9 cellular contexts compared by ENCODE assay signal in genomic region chr1:109485001-109485400, GRCh38. TPM values are rescaled to one million over a fixed set of nuclear protein-coding genes. Genes with fewer than 3 reads are reported as not detected.
A peak's percentile ranks its signal among the peaks of the same experiment; 100 is the strongest.
DNase-seq lines count a peak whose midpoint lies in the region; ATAC-seq and TF ChIP-seq lines count a peak whose summit lies in the region.
"Had no signal": no experiment of that assay in that cellular context is flagged by ENCODE, and none has a peak within 500 bp of the region (broad histone marks: within the 10 kb centered on the region; RNA-seq: fewer than 3 reads in every experiment).

No MANE protein-coding gene starts in this region.

- no peaks in the 10 kb centered on the region; the same call in 2 of the 3 replicates for H3K9me3 Mint-ChIP-seq in GM23338
- H3K9me3 Mint-ChIP-seq in activated CD8-positive, alpha-beta T cell treated with anti-CD3 and anti-CD28 coated beads for 36 hours, result no peaks in the 10 kb centered on the region

- H3K9me3 ChIP-seq in AG04450 (ENCODE audit: control insufficient read depth, insufficient read depth, low read length) (no peaks in the 10 kb centered on the region; the same call in 1 of the 2 replicates), iPS-20b (ENCODE audit: insufficient read depth, low read depth, low read length) (no peaks in the 10 kb centered on the region)
- no peaks in the 10 kb centered on the region for H3K9me3 ChIP-seq in effector memory CD4-positive, alpha-beta T cell (ENCODE audit: control insufficient read depth, low read length)

- peaks cover 8% of the 10 kb centered on the region; the same call in 1 of the 2 replicates for H3F3A ChIP-seq in GM23338 (replicated peaks; ENCODE audit: low read depth)

- no peaks in the 10 kb centered on the region for H3K9me2 ChIP-seq in GM23338 (ENCODE audit: insufficient read depth)

- H3K4me1 Mint-ChIP-seq in GM23338, result peaks cover 17% of the 10 kb centered on the region
- peaks cover 30% of the 10 kb centered on the region for H3K4me1 Mint-ChIP-seq in activated CD8-positive, alpha-beta T cell treated with anti-CD3 and anti-CD28 coated beads for 36 hours (ENCODE audit: low read depth)

- H3K4me1 ChIP-seq in GM23338 (ENCODE audit: insufficient read depth) (peaks cover 15% of the 10 kb centered on the region), iPS-20b (ENCODE audit: insufficient read depth, low read length) (peaks cover 8% of the 10 kb centered on the region; the same call in 1 of the 2 replicates)
- H3K4me1 ChIP-seq in effector memory CD4-positive, alpha-beta T cell (ENCODE audit: control insufficient read depth, insufficient read depth, low read length, poor library complexity, severe bottlenecking), result peaks cover 17% of the 10 kb centered on the region

- H3K36me3 ChIP-seq in GM23338 (ENCODE audit: insufficient read depth) (no peaks in the 10 kb centered on the region), iPS-20b (ENCODE audit: insufficient read depth, low read depth, low read length) (peaks cover 26% of the 10 kb centered on the region)
- H3K36me3 ChIP-seq in effector memory CD4-positive, alpha-beta T cell (ENCODE audit: control insufficient read depth, insufficient read depth, low read length), result peaks cover 23% of the 10 kb centered on the region

- CTCF ChIA-PET in AG04450 (lab: Charles Lee), result interaction anchor here (2.2 to 37.0 kb wide), 3 partner anchors 8 to 49 kb away, joined by 12 to 1351 read pairs (median 19); partner anchors contain the start of gene GPR61
- CTCF ChIA-PET in activated CD8-positive, alpha-beta T cell treated with anti-CD3 and anti-CD28 coated beads for 36 hours (lab: Charles Lee), result interaction anchor here (2.7 to 40.7 kb wide), 3 partner anchors 8 to 47 kb away, joined by 15 to 1390 read pairs (median 71); partner anchors contain the start of genes CYB561D1 and GPR61

- intact Hi-C loops in activated CD8-positive, alpha-beta T cell treated with anti-CD3 and anti-CD28 coated beads for 36 hours (cut with micrococcal nuclease), result no loop called here

- TF ChIP-seq CTCF in AG04450 (IDR thresholded peaks at IDR 0.05; ENCODE audit: low read depth, low read length) (no peak), GM23338 (conservative IDR thresholded peaks at IDR 0.05; ENCODE audit: low read depth in 2 of 2) (no peak)
- TF ChIP-seq CTCF in activated CD8-positive, alpha-beta T cell treated with anti-CD3 and anti-CD28 coated beads for 36 hours (IDR thresholded peaks at IDR 0.05), result no peak

- peak overlapping the region; percentile 91 for H2AFZ ChIP-seq in GM23338

- H3K9ac ChIP-seq in iPS-20b (ENCODE audit: low read depth, low read length), result peak overlapping the region; percentile 93; the same call in 1 of the 2 replicates

- H4K20me1 ChIP-seq in GM23338 (replicated peaks; ENCODE audit: insufficient read depth), result no peaks in the 10 kb centered on the region

- DNase-seq in AG04450 (ENCODE audit: low read depth, low spot score), result no peak
- peak; percentile 39 for DNase-seq in GM23338 (ENCODE audit: low spot score)
- no peak for DNase-seq in activated CD8-positive, alpha-beta T cell treated with anti-CD3 and anti-CD28 coated beads for 36 hours
- no peak for DNase-seq in retina
- no peak for DNase-seq in GDM1 (lab: John Stamatoyannopoulos, UW)
- no peak for DNase-seq in HuH-7 (ENCODE audit: low spot score)
- DNase-seq in effector memory CD4-positive, alpha-beta T cell, result no peak
- DNase-seq: NCI-H2081 treated with DMSO at 0.1 percent for 48 hours had no signal

- H3K4me2 ChIP-seq in GM23338, result peak overlapping the region; percentile 100

- H3K27ac ChIP-seq in AG04450 (ENCODE audit: low read depth, low read length) (no peak overlapping the region), GM23338 (ENCODE audit: low read depth) (peak overlapping the region; percentile 85; the same call in 1 of the 2 replicates), iPS-20b (ENCODE audit: low read length) (no peak overlapping the region)
- no peak overlapping the region for H3K27ac ChIP-seq in effector memory CD4-positive, alpha-beta T cell (ENCODE audit: insufficient read depth, low read length, poor library complexity, severe bottlenecking)

- peaks cover 11% of the 10 kb centered on the region for H3K27me3 Mint-ChIP-seq in GM23338 (ENCODE audit: insufficient read depth, low read depth, poor library complexity)
- no peaks in the 10 kb centered on the region for H3K27me3 Mint-ChIP-seq in activated CD8-positive, alpha-beta T cell treated with anti-CD3 and anti-CD28 coated beads for 36 hours

- H3K4me3 Mint-ChIP-seq in GM23338, result peak overlapping the region; percentile 85
- peak overlapping the region; percentile 91 for H3K4me3 Mint-ChIP-seq in activated CD8-positive, alpha-beta T cell treated with anti-CD3 and anti-CD28 coated beads for 36 hours

- H3K27me3 ChIP-seq in AG04450 (ENCODE audit: control insufficient read depth, insufficient read depth, low read length) (peaks cover 13% of the 10 kb centered on the region), GM23338 (ENCODE audit: insufficient read depth) (peaks cover 10% of the 10 kb centered on the region; the same call in 1 of the 2 replicates), iPS-20b (ENCODE audit: insufficient read depth, low read length) (peaks cover 10% of the 10 kb centered on the region)
- H3K27me3 ChIP-seq in effector memory CD4-positive, alpha-beta T cell (replicated peaks; ENCODE audit: control insufficient read depth, insufficient read depth, low read length, poor library complexity, severe bottlenecking), result no peaks in the 10 kb centered on the region

- POLR2A ChIA-PET in AG04450 (lab: Yijun Ruan, JAX), result interaction anchor here (0.6 to 1.0 kb wide), 2 partner anchors 27 to 71 kb away, joined by 4 to 6 read pairs; no protein-coding TSS in a partner anchor
- POLR2A ChIA-PET in activated CD8-positive, alpha-beta T cell treated with anti-CD3 and anti-CD28 coated beads for 36 hours (lab: Charles Lee), result interaction anchor here (0.6 to 3.6 kb wide), 11 partner anchors 8 to 271 kb away, joined by 3 to 25 read pairs (median 13); partner anchors contain the start of genes AMIGO1, CYB561D1, GNAI3 and PSMA5

- no peak overlapping the region for H3K27ac Mint-ChIP-seq in GM23338
- H3K27ac Mint-ChIP-seq in activated CD8-positive, alpha-beta T cell treated with anti-CD3 and anti-CD28 coated beads for 36 hours, result peak overlapping the region; percentile 94

- peak overlapping the region; percentile 84 for H3K4me3 ChIP-seq in AG04450 (ENCODE audit: low read depth, low read length)
- H3K4me3 ChIP-seq in GM23338, result peak overlapping the region; percentile 94
- peak overlapping the region; percentile 97 for H3K4me3 ChIP-seq in iPS-20b (ENCODE audit: low read length)
- H3K4me3 ChIP-seq in effector memory CD4-positive, alpha-beta T cell (ENCODE audit: insufficient read depth, low read depth, low read length, poor library complexity, severe bottlenecking), result no peak overlapping the region

- H3K36me3 Mint-ChIP-seq in GM23338 (ENCODE audit: low read depth), result peaks cover 19% of the 10 kb centered on the region; the same call in 2 of the 3 replicates
- H3K36me3 Mint-ChIP-seq in activated CD8-positive, alpha-beta T cell treated with anti-CD3 and anti-CD28 coated beads for 36 hours (ENCODE audit: low read depth), result peaks cover 4% of the 10 kb centered on the region

- ATAC-seq in GM23338, result no peak
- no peak for ATAC-seq in activated CD8-positive, alpha-beta T cell treated with anti-CD3 and anti-CD28 coated beads for 36 hours

- H3K79me2 ChIP-seq in GM23338 (replicated peaks; ENCODE audit: insufficient read depth), result no peaks in the 10 kb centered on the region

TF ChIP-seq in GM23338, 12 proteins besides CTCF, POLR2A, EP300 and RAD21 (continues in another document):
- TF ChIP-seq JUNB (IDR thresholded peaks at IDR 0.05; ENCODE audit: unreplicated experiment) (no peak), ETS1 (IDR thresholded peaks at IDR 0.05) (no peak)

RNA-seq across cellular contexts. Expression of gene ATXN7L2, which starts 1.3 kb away (rescaled TPM):
- polyA plus RNA-seq in AG04450 (2011; rRNA removed) (1.5 TPM in 2 replicates), GM23338 (2016; fragmentation: Nextera tagmentation; extraction: Ambion mirVana) (8.0 and 9.4 TPM in 2 replicates)
- 4.3 and 4.7 TPM in 2 replicates for polyA minus RNA-seq in AG04450 (2011; rRNA and poly(A)+ RNA removed)
- 9.4 and 9.9 TPM in 2 replicates for total RNA-seq in GM23338 (2014; rRNA removed; shearing (Covaris generic))
- total RNA-seq in activated CD8-positive, alpha-beta T cell treated with anti-CD3 and anti-CD28 coated beads for 36 hours, result 10 to 100 TPM; 11.2 to 13.7 TPM

RNA-seq across cellular contexts. Expression of gene CYB561D1, which starts 8.9 kb away (rescaled TPM):
- 5.0 and 5.4 TPM in 2 replicates for polyA plus RNA-seq in AG04450 (2011; rRNA removed)
- 6.5 and 7.6 TPM in 2 replicates for polyA minus RNA-seq in AG04450 (2011; rRNA and poly(A)+ RNA removed)
- 2.7 and 4.4 TPM in 2 replicates for total RNA-seq in GM23338 (2014; rRNA removed; shearing (Covaris generic))
- 0.89 and 0.95 TPM in 2 replicates for polyA plus RNA-seq in GM23338 (2016; fragmentation: Nextera tagmentation; extraction: Ambion mirVana)
- total RNA-seq in activated CD8-positive, alpha-beta T cell treated with anti-CD3 and anti-CD28 coated beads for 36 hours, result 1 to 10 TPM; 7.0 to 9.5 TPM

RNA-seq across cellular contexts. Expression of gene SYPL2, which starts 18.7 kb away (rescaled TPM):
- polyA plus RNA-seq in AG04450 (2011; rRNA removed) (0.26 and 0.40 TPM in 2 replicates), GM23338 (2016; fragmentation: Nextera tagmentation; extraction: Ambion mirVana) (0.40 and 0.56 TPM in 2 replicates)
- polyA minus RNA-seq in AG04450 (2011; rRNA and poly(A)+ RNA removed), result 0.09 and 0.23 TPM in 2 replicates
- 0.49 and 1.6 TPM in 2 replicates for total RNA-seq in GM23338 (2014; rRNA removed; shearing (Covaris generic))
- total RNA-seq in activated CD8-positive, alpha-beta T cell treated with anti-CD3 and anti-CD28 coated beads for 36 hours, result not detected

RNA-seq across cellular contexts. Expression of gene AMIGO1, which starts 24.5 kb away (rescaled TPM):
- polyA plus RNA-seq in AG04450 (2011; rRNA removed) (1.5 and 2.3 TPM in 2 replicates), GM23338 (2016; fragmentation: Nextera tagmentation; extraction: Ambion mirVana) (0.53 and 0.61 TPM in 2 replicates)
- 1.7 and 1.8 TPM in 2 replicates for polyA minus RNA-seq in AG04450 (2011; rRNA and poly(A)+ RNA removed)
- total RNA-seq in GM23338 (2014; rRNA removed; shearing (Covaris generic)), result 2.3 and 3.8 TPM in 2 replicates
- total RNA-seq in activated CD8-positive, alpha-beta T cell treated with anti-CD3 and anti-CD28 coated beads for 36 hours, result 1 to 10 TPM; 1.3 to 1.7 TPM

RNA-seq across cellular contexts. Expression of gene GPR61, which starts 54.7 kb away (rescaled TPM):
- polyA plus RNA-seq in AG04450 (2011; rRNA removed), result not detected in 2 replicates
- not detected in 2 replicates for polyA minus RNA-seq in AG04450 (2011; rRNA and poly(A)+ RNA removed)
- total RNA-seq in GM23338 (2014; rRNA removed; shearing (Covaris generic)), result 0.58 TPM in 1 of 2 replicates, not detected in the other
- 0.13 and 0.28 TPM in 2 replicates for polyA plus RNA-seq in GM23338 (2016; fragmentation: Nextera tagmentation; extraction: Ambion mirVana)
- under 1 TPM in 1 of 2 experiments, not detected in 1; 0.22 TPM for total RNA-seq in activated CD8-positive, alpha-beta T cell treated with anti-CD3 and anti-CD28 coated beads for 36 hours
